13 cellular contexts compared by ENCODE assay signal in the genomic region with DNA sequence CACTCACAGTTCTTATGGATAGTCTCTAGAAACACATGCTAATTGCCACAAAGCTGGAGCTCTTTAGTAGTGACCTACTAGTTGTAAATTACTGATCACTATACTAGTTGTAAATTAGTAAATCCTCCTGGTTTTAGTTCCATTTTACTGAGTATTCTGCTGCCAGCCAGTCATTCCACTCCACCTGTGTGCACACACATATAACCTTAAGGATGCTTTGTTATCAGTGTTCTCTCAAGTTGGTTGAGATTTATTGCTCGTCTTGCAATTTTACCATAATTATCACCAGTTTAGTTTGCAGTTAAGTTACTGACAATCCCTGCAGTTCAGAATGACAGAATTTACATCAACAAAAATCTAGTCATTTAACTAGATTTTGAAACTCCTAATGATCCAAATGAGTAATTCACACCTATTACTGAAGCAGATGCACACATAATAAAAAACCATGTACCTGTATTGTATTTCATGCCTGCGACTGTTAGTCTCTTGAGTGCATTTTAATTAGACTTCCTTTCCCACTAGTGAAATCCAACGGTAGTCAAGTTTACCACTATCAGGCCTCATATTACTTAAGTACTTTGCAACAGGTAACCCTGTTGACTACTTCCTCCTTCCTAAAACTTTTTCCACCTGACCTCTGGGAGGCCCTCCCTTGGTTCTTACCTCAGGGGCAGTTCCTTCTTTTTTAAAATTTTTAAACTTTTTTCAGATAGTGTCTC. TPM values are rescaled to one million over a fixed set of nuclear protein-coding genes. Genes with fewer than 3 reads are reported as not detected.
DNase-seq lines count a peak whose midpoint lies in the region; ATAC-seq and TF ChIP-seq lines count a peak whose summit lies in the region.
"Had no signal": no experiment of that assay in that cellular context is flagged by ENCODE, and none has a peak within 500 bp of the region (broad histone marks: within the 10 kb centered on the region; RNA-seq: fewer than 3 reads in every experiment).

No MANE protein-coding gene starts in this region.

- TF ChIP-seq CTCF in HL-60 (IDR thresholded peaks at IDR 0.05; ENCODE audit: insufficient read depth, low read length) (no peak), psoas muscle (IDR thresholded peaks at IDR 0.05) (no peak)

- H3K27ac ChIP-seq in HL-60 (replicated peaks): peak overlapping the region; percentile 59
- H3K27ac ChIP-seq in psoas muscle: peak overlapping the region; percentile 98

- no peaks in the 10 kb centered on the region for H3K27me3 ChIP-seq in HL-60 (ENCODE audit: insufficient read depth, poor library complexity, severe bottlenecking)
- no peaks in the 10 kb centered on the region for H3K27me3 ChIP-seq in psoas muscle (ENCODE audit: insufficient read depth in 3 of 3, low read length in 2 of 3)
- H3K27me3 ChIP-seq: esophagus muscularis mucosa had no signal

- peak overlapping the region; percentile 18 for H3K27ac Mint-ChIP-seq in activated CD4-positive, alpha-beta T cell treated with anti-CD3 and anti-CD28 coated beads for 36 hours
- H3K27ac Mint-ChIP-seq in activated naive CD8-positive, alpha-beta T cell treated with anti-CD3 and anti-CD28 coated beads for 36 hours: peak overlapping the region; percentile 63

- no peaks in the 10 kb centered on the region for H3K9me3 ChIP-seq in psoas muscle
- H3K9me3 ChIP-seq: esophagus muscularis mucosa had no signal

- intact Hi-C loops in activated CD4-positive, alpha-beta T cell treated with anti-CD3 and anti-CD28 coated beads for 36 hours (cut with DNase I, micrococcal nuclease): loop anchor here in 1 of 2 experiments (10.0 kb wide), 1 partner anchor 841 kb away; no protein-coding TSS in a partner anchor
- intact Hi-C loops in psoas muscle (cut with DNase I): no loop called here

- H3K4me3 Mint-ChIP-seq in activated CD4-positive, alpha-beta T cell treated with anti-CD3 and anti-CD28 coated beads for 36 hours: no peak overlapping the region
- no peak overlapping the region for H3K4me3 Mint-ChIP-seq in activated naive CD8-positive, alpha-beta T cell treated with anti-CD3 and anti-CD28 coated beads for 36 hours
- H3K4me3 Mint-ChIP-seq: activated B cell treated with CpG ODN at 0.5 μM for 24 hours had no signal

- POLR2A ChIA-PET in activated CD4-positive, alpha-beta T cell treated with anti-CD3 and anti-CD28 coated beads for 36 hours (lab: Charles Lee): interaction anchor here (1.1 kb wide), 1 partner anchor 835 kb away, joined by 3 read pairs; no protein-coding TSS in a partner anchor

- peaks cover 47% of the 10 kb centered on the region for H3K36me3 Mint-ChIP-seq in activated CD4-positive, alpha-beta T cell treated with anti-CD3 and anti-CD28 coated beads for 36 hours (ENCODE audit: low read depth)
- peaks cover 48% of the 10 kb centered on the region for H3K36me3 Mint-ChIP-seq in activated naive CD8-positive, alpha-beta T cell treated with anti-CD3 and anti-CD28 coated beads for 36 hours

- 42 to 64% (median 47%) methylated on average over 3 of the region's 3 CpGs for WGBS in psoas muscle, 3 donors

- no peaks in the 10 kb centered on the region for H3K9me3 Mint-ChIP-seq in activated CD4-positive, alpha-beta T cell treated with anti-CD3 and anti-CD28 coated beads for 36 hours (ENCODE audit: low read depth)
- H3K9me3 Mint-ChIP-seq in activated naive CD8-positive, alpha-beta T cell treated with anti-CD3 and anti-CD28 coated beads for 36 hours: no peaks in the 10 kb centered on the region
- H3K9me3 Mint-ChIP-seq: activated B cell treated with CpG ODN at 0.5 μM for 24 hours had no signal

- H3K4me3 ChIP-seq in HL-60 (replicated peaks; ENCODE audit: insufficient read depth, low read length) (no peak overlapping the region), psoas muscle (no peak overlapping the region)
- H3K4me3 ChIP-seq: esophagus muscularis mucosa had no signal

- peaks cover 21 to 49% of the 10 kb centered on the region in 2 donors for H3K36me3 ChIP-seq in psoas muscle (ENCODE audit: insufficient read depth in 1 of 2, low read depth in 1 of 2)

- peaks cover 85% of the 10 kb centered on the region for H3K4me1 ChIP-seq in psoas muscle

- CTCF ChIA-PET in activated CD4-positive, alpha-beta T cell treated with anti-CD3 and anti-CD28 coated beads for 36 hours (lab: Charles Lee): interaction anchor here (1.2 kb wide), 1 partner anchor 286 kb away, joined by 5 read pairs; no protein-coding TSS in a partner anchor

- no peak for DNase-seq in activated CD4-positive, alpha-beta T cell treated with anti-CD3 and anti-CD28 coated beads for 36 hours
- no peak for DNase-seq in activated CD4-positive, alpha-beta T cell treated with anti-CD3 and anti-CD28 coated beads, Interleukin-2, amount 50 U/mL, for 1 hour
- DNase-seq in HL-60 (ENCODE audit: low read depth in 1 of 2, low spot score in 1 of 2) (peak in 1 of 2 experiments; percentile 73), psoas muscle (no peak), germinal center (ENCODE audit: low spot score) (no peak)
- DNase-seq in activated naive CD8-positive, alpha-beta T cell treated with anti-CD3 and anti-CD28 coated beads for 36 hours: no peak
- DNase-seq: activated B cell treated with CpG ODN at 0.5 μM for 24 hours, anterior cingulate cortex, C1 segment of cervical spinal cord, occipital lobe had no signal

- no peaks in the 10 kb centered on the region for H3K27me3 Mint-ChIP-seq in activated CD4-positive, alpha-beta T cell treated with anti-CD3 and anti-CD28 coated beads for 36 hours
- peaks cover 3% of the 10 kb centered on the region for H3K27me3 Mint-ChIP-seq in activated naive CD8-positive, alpha-beta T cell treated with anti-CD3 and anti-CD28 coated beads for 36 hours
- H3K27me3 Mint-ChIP-seq: activated B cell treated with CpG ODN at 0.5 μM for 24 hours had no signal

- no peak for ATAC-seq in activated CD4-positive, alpha-beta T cell treated with anti-CD3 and anti-CD28 coated beads for 36 hours
- ATAC-seq in psoas muscle (no peak), GM19467 (IDR thresholded peaks at IDR 0.05; ENCODE audit: unreplicated experiment) (no peak), HG03354 (IDR thresholded peaks at IDR 0.05; ENCODE audit: poor library complexity, severe bottlenecking, unreplicated experiment) (no peak)

- peaks cover 91% of the 10 kb centered on the region for H3K4me1 Mint-ChIP-seq in activated CD4-positive, alpha-beta T cell treated with anti-CD3 and anti-CD28 coated beads for 36 hours
- peaks cover 82% of the 10 kb centered on the region for H3K4me1 Mint-ChIP-seq in activated naive CD8-positive, alpha-beta T cell treated with anti-CD3 and anti-CD28 coated beads for 36 hours

RNA-seq across cellular contexts. Expression of a gene that starts 7.6 kb away (rescaled TPM):
- total RNA-seq in activated CD4-positive, alpha-beta T cell treated with anti-CD3 and anti-CD28 coated beads for 36 hours: 1,000 to 10,000 TPM; 3,408 to 3,964 TPM
- 1,000 to 10,000 TPM; 3,217 to 3,223 TPM for total RNA-seq in activated naive CD8-positive, alpha-beta T cell treated with anti-CD3 and anti-CD28 coated beads for 36 hours
- over 10,000 TPM in 3 of 4 donors, 1,000 to 10,000 TPM in 1; 7,807 to 12,417 (median 11,452) TPM for total RNA-seq in psoas muscle
- over 10,000 TPM; 17,732 to 19,074 (median 18,570) TPM for polyA plus RNA-seq in psoas muscle
